In genomic region chr17:17536702-17537101, GRCh38 we compare ENCODE assay signal across 27 cellular contexts. TPM values are rescaled to one million over a fixed set of nuclear protein-coding genes. Genes with fewer than 3 reads are reported as not detected.
DNase-seq lines count a peak whose midpoint lies in the region; ATAC-seq and TF ChIP-seq lines count a peak whose summit lies in the region.
"Had no signal": no experiment of that assay in that cellular context is flagged by ENCODE, and none has a peak within 500 bp of the region (broad histone marks: within the 10 kb centered on the region; RNA-seq: fewer than 3 reads in every experiment).

No MANE protein-coding gene starts in this region.

- POLR2A ChIA-PET in WTC11 (lab: Charles Lee): no interaction called here

- CTCF ChIA-PET in WTC11 (lab: Charles Lee): interaction anchor here (0.9 to 1.4 kb wide), 3 partner anchors 14 to 40 kb away, joined by 4 to 7 read pairs (median 5); partner anchors contain the start of gene RASD1

- no peaks in the 10 kb centered on the region for H3K9me3 Mint-ChIP-seq in WTC11
- H3K9me3 Mint-ChIP-seq: CD4-positive, alpha-beta T cell; GM23338; HFFc6; stimulated activated effector memory CD8-positive, alpha-beta T cell treated with anti-CD3 and anti-CD28 coated beads, Interleukin-12 subunit alpha, Interleukin-12 subunit beta, amount 100 ng/mL, for 72 hours; T-helper 1 cell treated with Interleukin-12 subunit alpha and Interleukin-12 subunit beta and Interleukin-4 antibody, amounts not matched to agents 30 μg/mL and 1 μg/mL, for 36 hours had no signal

- H3K4me3 Mint-ChIP-seq in WTC11: no peak overlapping the region
- H3K4me3 Mint-ChIP-seq: activated CD4-positive, alpha-beta T cell treated with anti-CD3 and anti-CD28 coated beads for 36 hours; activated naive CD8-positive, alpha-beta T cell; CD4-positive, alpha-beta T cell; GM23338; HFFc6; nephron progenitor cell; stimulated activated effector memory CD8-positive, alpha-beta T cell treated with anti-CD3 and anti-CD28 coated beads, Interleukin-12 subunit alpha, Interleukin-12 subunit beta, amount 100 ng/mL, for 72 hours; T-helper 1 cell treated with Interleukin-12 subunit alpha and Interleukin-12 subunit beta and Interleukin-4 antibody, amounts not matched to agents 30 μg/mL and 1 μg/mL, for 36 hours had no signal

- H3K4me1 Mint-ChIP-seq in WTC11: peaks cover 8% of the 10 kb centered on the region
- H3K4me1 Mint-ChIP-seq: activated CD4-positive, alpha-beta T cell treated with anti-CD3 and anti-CD28 coated beads for 36 hours had no signal

- DNase-seq in DMS53 (lab: John Stamatoyannopoulos, UW) (peak; percentile 64), WTC11 (ENCODE audit: low spot score) (no peak), right atrium auricular region (ENCODE audit: low spot score) (no peak), NCI-H128 (lab: John Stamatoyannopoulos, UW; ENCODE audit: unreplicated experiment) (no peak), NCI-H1092 treated with DMSO at 0.1 percent for 48 hours (lab: John Stamatoyannopoulos, UW) (no peak)
- DNase-seq in stimulated activated CD4-positive, alpha-beta T cell treated with anti-CD3 and anti-CD28 coated beads, Interleukin-2, amount 100 ng/mL, for 24 hours: no peak
- DNase-seq: activated CD4-positive, alpha-beta T cell treated with anti-CD3 and anti-CD28 coated beads for 36 hours; activated effector memory CD4-positive, alpha-beta T cell treated with Interleukin-2 at 50 U/mL for 16 hours; CD4-positive, alpha-beta T cell; cerebellar nuclear complex; DMS 273 treated with DMSO at 0.1 percent for 48 hours; islet precursor cell; Kasumi-1; NCI-H1694 treated with DMSO at 0.1 percent for 48 hours; NCI-H2171; NCI-H510A treated with DMSO at 0.1 percent for 48 hours; nephron progenitor cell; stimulated activated CD4-positive, alpha-beta T cell treated with anti-CD3 and anti-CD28 coated beads, Interleukin-4, amount 100 ng/mL, for 24 hours had no signal

- no peaks in the 10 kb centered on the region; the same call in 1 of the 2 replicates for H3K27me3 Mint-ChIP-seq in WTC11 (ENCODE audit: low read depth)
- H3K27me3 Mint-ChIP-seq: activated CD4-positive, alpha-beta T cell treated with anti-CD3 and anti-CD28 coated beads for 36 hours; activated naive CD8-positive, alpha-beta T cell; CD4-positive, alpha-beta T cell had no signal

- no peak overlapping the region for H3K9ac ChIP-seq in stomach smooth muscle (ENCODE audit: low read length in 2 of 2)

- no peaks in the 10 kb centered on the region for H3K36me3 Mint-ChIP-seq in WTC11
- H3K36me3 Mint-ChIP-seq: activated naive CD8-positive, alpha-beta T cell; stimulated activated effector memory CD8-positive, alpha-beta T cell treated with anti-CD3 and anti-CD28 coated beads, Interleukin-12 subunit alpha, Interleukin-12 subunit beta, amount 100 ng/mL, for 72 hours had no signal

- no peak for ATAC-seq in WTC11
- ATAC-seq: activated CD4-positive, alpha-beta T cell treated with anti-CD3 and anti-CD28 coated beads for 36 hours; GM23338 had no signal

- H3K9me3 ChIP-seq in right atrium auricular region: no peaks in the 10 kb centered on the region
- peaks cover 0 to 2% of the 10 kb centered on the region in 2 donors for H3K9me3 ChIP-seq in stomach smooth muscle (ENCODE audit: control insufficient read depth in 2 of 2, low read length in 2 of 2)
- H3K9me3 ChIP-seq: thoracic aorta, uterus had no signal

- no peak for TF ChIP-seq CTCF in WTC11 (IDR thresholded peaks at IDR 0.05)
- TF ChIP-seq CTCF in right atrium auricular region (IDR thresholded peaks at IDR 0.05): no peak

- peak overlapping the region; percentile 45; the same call in 1 of the 2 replicates for H3K27ac Mint-ChIP-seq in WTC11
- H3K27ac Mint-ChIP-seq: activated CD4-positive, alpha-beta T cell treated with anti-CD3 and anti-CD28 coated beads for 36 hours; activated naive CD8-positive, alpha-beta T cell; CD4-positive, alpha-beta T cell; HFFc6; nephron progenitor cell; stimulated activated effector memory CD8-positive, alpha-beta T cell treated with anti-CD3 and anti-CD28 coated beads, Interleukin-12 subunit alpha, Interleukin-12 subunit beta, amount 100 ng/mL, for 72 hours; T-helper 1 cell treated with Interleukin-12 subunit alpha and Interleukin-12 subunit beta and Interleukin-4 antibody, amounts not matched to agents 30 μg/mL and 1 μg/mL, for 36 hours had no signal

- H3K4me3 ChIP-seq in right atrium auricular region (no peak overlapping the region), stomach smooth muscle (ENCODE audit: low read length in 2 of 2) (no peak overlapping the region)
- H3K4me3 ChIP-seq: GM23338, thoracic aorta, uterus had no signal

- H3K27ac ChIP-seq in right atrium auricular region (peak overlapping the region; percentile 81 to 94), stomach smooth muscle (ENCODE audit: low read length) (peak overlapping the region; percentile 60)
- H3K27ac ChIP-seq: HL-60 had no signal

- H3K27me3 ChIP-seq in right atrium auricular region (no peaks in the 10 kb centered on the region), stomach smooth muscle (ENCODE audit: control insufficient read depth in 1 of 2, insufficient read depth in 2 of 2, low read length in 2 of 2) (no peaks in the 10 kb centered on the region)
- H3K27me3 ChIP-seq: uterus had no signal

- H3K36me3 ChIP-seq in right atrium auricular region (no peaks in the 10 kb centered on the region), stomach smooth muscle (ENCODE audit: control insufficient read depth in 2 of 2, insufficient read depth in 2 of 2, low read length in 2 of 2) (no peaks in the 10 kb centered on the region)
- H3K36me3 ChIP-seq: thoracic aorta, uterus had no signal

- H3K4me1 ChIP-seq in right atrium auricular region: peaks cover 0 to 45% of the 10 kb centered on the region in 2 donors
- H3K4me1 ChIP-seq in stomach smooth muscle (ENCODE audit: control insufficient read depth, insufficient read depth, low read length): peaks cover 10% of the 10 kb centered on the region
- H3K4me1 ChIP-seq: uterus had no signal

TF ChIP-seq in WTC11, 78 proteins besides CTCF, POLR2A, EP300 and RAD21:
- no peak for TF ChIP-seq FOXP1 (CRISPR knock-in tag; IDR thresholded peaks at IDR 0.05; ENCODE audit: borderline replicate concordance)
- no peak for TF ChIP-seq ZNF219 (CRISPR knock-in tag; IDR thresholded peaks at IDR 0.05; ENCODE audit: borderline replicate concordance)
- TF ChIP-seq AR (CRISPR knock-in tag; IDR thresholded peaks at IDR 0.05): no peak
- no peak for TF ChIP-seq ZNF671 (CRISPR knock-in tag; IDR thresholded peaks at IDR 0.05)
- no peak for TF ChIP-seq STAT6 (CRISPR knock-in tag; conservative IDR thresholded peaks at IDR 0.05; ENCODE audit: low read depth)
- no peak for TF ChIP-seq RORB (CRISPR knock-in tag; IDR thresholded peaks at IDR 0.05)
- no peak for TF ChIP-seq ZBTB21 (CRISPR knock-in tag; IDR thresholded peaks at IDR 0.05; ENCODE audit: borderline replicate concordance)

RNA-seq across cellular contexts. Expression of gene RASD1, which starts 40.5 kb away (rescaled TPM):
- total RNA-seq in WTC11 (2021) (5.1 to 5.3 TPM (median 5.2 TPM) in 3 replicates), right atrium auricular region (100 to 1,000 TPM in 1 of 2 donors, 10 to 100 TPM in 1; 37.9 to 131 TPM)

RNA-seq across cellular contexts. Expression of gene PEMT, which starts 54.8 kb away (rescaled TPM):
- total RNA-seq in WTC11 (2021) (51.9 to 54.6 TPM (median 53.1 TPM) in 3 replicates), right atrium auricular region (10 to 100 TPM; 27.8 to 37.7 TPM)

RNA-seq across cellular contexts. Expression of gene MED9, which starts 59.9 kb away (rescaled TPM):
- 15.9 to 21.1 TPM (median 18.1 TPM) in 3 replicates for total RNA-seq in WTC11 (2021)
- total RNA-seq in right atrium auricular region: 10 to 100 TPM; 36.7 to 41.0 TPM
